In genomic region chr3:88203537-88204143, GRCh38 we compare ENCODE assay signal across 9 cellular contexts. TPM values are rescaled to one million over a fixed set of nuclear protein-coding genes. Genes with fewer than 3 reads are reported as not detected.
DNase-seq lines count a peak whose midpoint lies in the region; ATAC-seq and TF ChIP-seq lines count a peak whose summit lies in the region.
"Had no signal": no experiment of that assay in that cellular context is flagged by ENCODE, and none has a peak within 500 bp of the region (broad histone marks: within the 10 kb centered on the region; RNA-seq: fewer than 3 reads in every experiment).

No MANE protein-coding gene starts in this region.

- CTCF ChIA-PET in OCI-LY7 (lab: Charles Lee; ENCODE audit: unreplicated experiment), result no interaction called here

- H3K9ac ChIP-seq in parathyroid adenoma, result no peak overlapping the region

- no peaks in the 10 kb centered on the region for H3K9me2 ChIP-seq in OCI-LY7 (ENCODE audit: insufficient read depth, low read length)

- H2AFZ ChIP-seq in OCI-LY7 (ENCODE audit: low read length) (no peak overlapping the region), parathyroid adenoma (no peak overlapping the region)

- no peak overlapping the region for H3K4me3 Mint-ChIP-seq in activated T-cell treated with anti-CD3 and anti-CD28 coated beads, Interleukin-2, amount 50 U/mL, for 72 hours
- no peak overlapping the region for H3K4me3 Mint-ChIP-seq in activated T-helper 1 cell treated with anti-CD3 and anti-CD28 coated beads, Interleukin-12 subunit alpha, Interleukin-12 subunit beta, Interleukin-2, Interleukin-4 antibody, amounts not matched to agents 30 ng/mL and 10 ng/mL and 1 ng/mL, durations not matched to agents 14 hours and 24 hours and 36 hours

- no peaks in the 10 kb centered on the region for H3K9me3 Mint-ChIP-seq in activated T-cell treated with anti-CD3 and anti-CD28 coated beads, Interleukin-2, amount 50 U/mL, for 72 hours
- no peaks in the 10 kb centered on the region for H3K9me3 Mint-ChIP-seq in activated T-helper 1 cell treated with anti-CD3 and anti-CD28 coated beads, Interleukin-12 subunit alpha, Interleukin-12 subunit beta, Interleukin-2, Interleukin-4 antibody, amounts not matched to agents 30 ng/mL and 10 ng/mL and 1 ng/mL, durations not matched to agents 14 hours and 24 hours and 36 hours

- peaks cover 4% of the 10 kb centered on the region for H3K27me3 Mint-ChIP-seq in activated T-cell treated with anti-CD3 and anti-CD28 coated beads, Interleukin-2, amount 50 U/mL, for 72 hours (ENCODE audit: low read depth)
- H3K27me3 Mint-ChIP-seq in activated T-helper 1 cell treated with anti-CD3 and anti-CD28 coated beads, Interleukin-12 subunit alpha, Interleukin-12 subunit beta, Interleukin-2, Interleukin-4 antibody, amounts not matched to agents 30 ng/mL and 10 ng/mL and 1 ng/mL, durations not matched to agents 14 hours and 24 hours and 36 hours (ENCODE audit: insufficient read depth), result peaks cover 4% of the 10 kb centered on the region

- H3K4me1 ChIP-seq in OCI-LY7 (ENCODE audit: insufficient read depth, low read length, poor library complexity, severe bottlenecking) (no peaks in the 10 kb centered on the region), parathyroid adenoma (no peaks in the 10 kb centered on the region)

- ATAC-seq in GM21381 (IDR thresholded peaks at IDR 0.05; ENCODE audit: unreplicated experiment), result peak; percentile 95
- ATAC-seq in HG03575 (IDR thresholded peaks at IDR 0.05; ENCODE audit: extremely low read depth, insufficient number of reproducible peaks, low FRiP score, unreplicated experiment), result peak; percentile 96
- ATAC-seq in activated T-cell treated with anti-CD3 and anti-CD28 coated beads, Interleukin-2, amount 50 U/mL, for 72 hours (replicated peaks in 1 of 2), result peak; percentile 66 to 72

- H3K36me3 ChIP-seq in OCI-LY7 (ENCODE audit: insufficient read depth, low read length), result no peaks in the 10 kb centered on the region
- H3K36me3 ChIP-seq in parathyroid adenoma (ENCODE audit: control insufficient read depth, insufficient read depth, low read length), result no peaks in the 10 kb centered on the region

- H3K27me3 ChIP-seq in parathyroid adenoma (ENCODE audit: control insufficient read depth, insufficient read depth, low read length), result no peaks in the 10 kb centered on the region

- H4K20me1 ChIP-seq in OCI-LY7 (ENCODE audit: insufficient read depth, low read length), result 0 out of 2 replicates have a peak, but pooled peaks cover 3% of the 10 kb centered on the region

- POLR2A ChIA-PET in OCI-LY7 (lab: Charles Lee), result interaction anchor here (1.2 kb wide), 1 partner anchor 10 kb away, joined by 3 read pairs; no protein-coding TSS in a partner anchor

- no peak overlapping the region for H3K4me3 ChIP-seq in OCI-LY7 (ENCODE audit: low read depth, low read length, poor library complexity, severe bottlenecking)
- H3K4me3 ChIP-seq in parathyroid adenoma (ENCODE audit: low read depth, low read length), result no peak overlapping the region

- no peaks in the 10 kb centered on the region for H3K4me1 Mint-ChIP-seq in activated T-cell treated with anti-CD3 and anti-CD28 coated beads, Interleukin-2, amount 50 U/mL, for 72 hours (ENCODE audit: low read depth)
- no peaks in the 10 kb centered on the region for H3K4me1 Mint-ChIP-seq in activated T-helper 1 cell treated with anti-CD3 and anti-CD28 coated beads, Interleukin-12 subunit alpha, Interleukin-12 subunit beta, Interleukin-2, Interleukin-4 antibody, amounts not matched to agents 30 ng/mL and 10 ng/mL and 1 ng/mL, durations not matched to agents 14 hours and 24 hours and 36 hours (ENCODE audit: low read depth)

- DNase-seq in EH (ENCODE audit: low read depth), result peak; percentile 65
- DNase-seq in OCI-LY7 (ENCODE audit: low spot score), result peak; percentile 67
- peak; percentile 58 to 63 for DNase-seq in activated T-cell treated with anti-CD3 and anti-CD28 coated beads, Interleukin-2, amount 50 U/mL, for 72 hours
- DNase-seq in foreskin melanocyte, result peak; percentile 56
- no peak for DNase-seq in activated T-helper 1 cell treated with anti-CD3 and anti-CD28 coated beads, Interleukin-12 subunit alpha, Interleukin-12 subunit beta, Interleukin-2, Interleukin-4 antibody, amounts not matched to agents 30 ng/mL and 10 ng/mL and 1 ng/mL, durations not matched to agents 14 hours and 24 hours and 36 hours (ENCODE audit: low spot score)

- no peak overlapping the region for H3K27ac Mint-ChIP-seq in activated T-cell treated with anti-CD3 and anti-CD28 coated beads, Interleukin-2, amount 50 U/mL, for 72 hours
- no peak overlapping the region for H3K27ac Mint-ChIP-seq in activated T-helper 1 cell treated with anti-CD3 and anti-CD28 coated beads, Interleukin-12 subunit alpha, Interleukin-12 subunit beta, Interleukin-2, Interleukin-4 antibody, amounts not matched to agents 30 ng/mL and 10 ng/mL and 1 ng/mL, durations not matched to agents 14 hours and 24 hours and 36 hours

- TF ChIP-seq CTCF in OCI-LY7 (conservative IDR thresholded peaks at IDR 0.05; ENCODE audit: low read length) (peak; percentile 98), parathyroid adenoma (IDR thresholded peaks at IDR 0.05) (peak; percentile 69)

- no peaks in the 10 kb centered on the region for H3K9me3 ChIP-seq in OCI-LY7 (ENCODE audit: low read length)
- H3K9me3 ChIP-seq in parathyroid adenoma (ENCODE audit: control insufficient read depth, low read length), result no peaks in the 10 kb centered on the region

- no TSS peak for BruUV-seq in OCI-LY7 (replicated peaks; lab: Mats Ljungman, UMichigan)

- intact Hi-C loops in OCI-LY7 (cut with micrococcal nuclease; ENCODE audit: unreplicated experiment), result loop anchor here (1.0 to 10.0 kb wide), 2 partner anchors 896 to 1891 kb away; no protein-coding TSS in a partner anchor
- intact Hi-C loops in activated T-helper 1 cell treated with anti-CD3 and anti-CD28 coated beads, Interleukin-12 subunit alpha, Interleukin-12 subunit beta, Interleukin-2, Interleukin-4 antibody, amounts not matched to agents 30 ng/mL and 10 ng/mL and 1 ng/mL, durations not matched to agents 14 hours and 24 hours and 36 hours (cut with micrococcal nuclease), result loop anchor here (1.0 to 5.0 kb wide), 2 partner anchors 896 to 1889 kb away; no protein-coding TSS in a partner anchor

- H3K79me2 ChIP-seq in OCI-LY7 (ENCODE audit: insufficient read depth, low read depth, low read length), result no peaks in the 10 kb centered on the region
- no peaks in the 10 kb centered on the region for H3K79me2 ChIP-seq in parathyroid adenoma

- H3K27ac ChIP-seq in OCI-LY7 (ENCODE audit: low read depth, low read length, poor library complexity, severe bottlenecking) (no peak overlapping the region), parathyroid adenoma (no peak overlapping the region)
- H3K27ac ChIP-seq: epithelial cell of prostate had no signal

- H3K36me3 Mint-ChIP-seq in activated T-cell treated with anti-CD3 and anti-CD28 coated beads, Interleukin-2, amount 50 U/mL, for 72 hours (ENCODE audit: insufficient read depth in 2 of 2), result no peaks in the 10 kb centered on the region
- no peaks in the 10 kb centered on the region for H3K36me3 Mint-ChIP-seq in activated T-helper 1 cell treated with anti-CD3 and anti-CD28 coated beads, Interleukin-12 subunit alpha, Interleukin-12 subunit beta, Interleukin-2, Interleukin-4 antibody, amounts not matched to agents 30 ng/mL and 10 ng/mL and 1 ng/mL, durations not matched to agents 14 hours and 24 hours and 36 hours (ENCODE audit: low read depth)

- H3K4me2 ChIP-seq in OCI-LY7 (ENCODE audit: low read length) (no peak overlapping the region), parathyroid adenoma (ENCODE audit: low read length) (no peak overlapping the region)

RNA-seq across cellular contexts. Expression of gene C3orf38, which starts 53.9 kb away (rescaled TPM):
- 27.5 and 27.8 TPM in 2 replicates for total RNA-seq in OCI-LY7 (2014; rRNA removed; shearing (Covaris generic))
- 27.5 and 30.9 TPM in 2 replicates for total RNA-seq in OCI-LY7 (2022)
- 10 to 100 TPM; 37.3 to 41.7 TPM for total RNA-seq in activated T-cell treated with anti-CD3 and anti-CD28 coated beads, Interleukin-2, amount 50 U/mL, for 72 hours
- 21.5 and 23.7 TPM in 2 replicates for total RNA-seq in activated T-helper 1 cell treated with anti-CD3 and anti-CD28 coated beads, Interleukin-12 subunit alpha, Interleukin-12 subunit beta, Interleukin-2, Interleukin-4 antibody, amounts not matched to agents 30 ng/mL and 10 ng/mL and 1 ng/mL, durations not matched to agents 14 hours and 24 hours and 36 hours
